9 cellular contexts compared by ENCODE assay signal in the genomic region with DNA sequence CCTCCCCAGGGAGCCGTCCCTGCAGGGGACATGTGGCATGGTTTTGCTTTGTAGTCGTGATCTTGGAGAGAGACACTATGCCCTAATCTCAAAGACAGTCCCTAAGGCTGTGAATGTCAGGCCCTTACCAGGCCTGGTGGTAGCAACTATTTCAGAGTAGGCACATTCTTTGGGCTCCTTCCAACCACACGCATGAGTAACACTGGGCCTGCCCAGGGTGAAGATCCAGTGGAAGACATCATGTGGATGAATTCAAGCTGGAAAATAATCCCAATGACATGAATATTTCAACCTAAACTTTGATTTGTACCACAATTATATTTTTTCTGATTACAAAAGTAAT. TPM values are rescaled to one million over a fixed set of nuclear protein-coding genes. Genes with fewer than 3 reads are reported as not detected.
DNase-seq lines count a peak whose midpoint lies in the region; ATAC-seq lines count a peak whose summit lies in the region.
"Had no signal": no experiment of that assay in that cellular context is flagged by ENCODE, and none has a peak within 500 bp of the region (broad histone marks: within the 10 kb centered on the region; RNA-seq: fewer than 3 reads in every experiment).

No MANE protein-coding gene starts in this region.

- DNase-seq in H4 (ENCODE audit: low spot score) (peak; percentile 97), foreskin melanocyte (peak; percentile 71), NCI-H2196 (lab: John Stamatoyannopoulos, UW; ENCODE audit: unreplicated experiment) (no peak), DMS53 (lab: John Stamatoyannopoulos, UW) (no peak)
- DNase-seq: NCI-H146 had no signal

- peaks cover 0 to 3% (median under 1%) of the 10 kb centered on the region in 3 donors for H3K27me3 ChIP-seq in skeletal muscle tissue (ENCODE audit: control insufficient read depth in 3 of 3, insufficient read depth in 3 of 3, low read length in 3 of 3)

- no peaks in the 10 kb centered on the region for H3K36me3 ChIP-seq in skeletal muscle tissue (ENCODE audit: control insufficient read depth in 3 of 3, insufficient read depth in 3 of 3, low read length in 3 of 3)

- H3K9ac ChIP-seq in skeletal muscle tissue (ENCODE audit: low read depth in 1 of 3, low read length in 3 of 3), result peak overlapping the region; percentile 59 to 82 (median 80)

- peak overlapping the region in 2 of 3 donors; percentile 64 to 67 for H3K4me3 ChIP-seq in skeletal muscle tissue (ENCODE audit: low read length in 3 of 3)

- ATAC-seq in GM19455 (IDR thresholded peaks at IDR 0.05; ENCODE audit: unreplicated experiment), result no peak
- ATAC-seq in activated CD4-positive, CD25-positive, alpha-beta regulatory T cell treated with anti-CD3 and anti-CD28 coated beads, Interleukin-2, amount 50 U/mL, for 24 hours, result no peak

- H3K27ac ChIP-seq in adipose tissue (ENCODE audit: low read depth, low read length) (peak overlapping the region; percentile 28), skeletal muscle tissue (ENCODE audit: low read depth, low read length) (peak overlapping the region; percentile 83)

- H3K9me3 ChIP-seq in skeletal muscle tissue (ENCODE audit: control insufficient read depth in 3 of 3, low read length in 3 of 3), result no peaks in the 10 kb centered on the region

- 26 to 42% (median 29%) methylated on average over 3 of the region's 3 CpGs for whole genome bisulfite sequencing in adipose tissue, 3 donors

- H3K4me1 ChIP-seq in skeletal muscle tissue (ENCODE audit: control insufficient read depth in 3 of 3, insufficient read depth in 3 of 3, low read length in 3 of 3), result peaks cover 19 to 36% (median 29%) of the 10 kb centered on the region in 3 donors

RNA-seq across cellular contexts. Expression of gene INSIG1, which starts 39.5 kb away (rescaled TPM):
- 183 and 213 TPM in 2 replicates for total RNA-seq in H4 (2014; rRNA removed; shearing (Covaris generic))
- polyA plus RNA-seq in adipose tissue, result 100 to 1,000 TPM in 1 of 3 donors, 10 to 100 TPM in 2; 50.2 to 185 (median 61.0) TPM
- 25.1 TPM for total RNA-seq in skeletal muscle tissue

Comparison
In these comparisons a context has a peak if more than half of its experiments do, and no peak if none do; other contexts are left out.
1. DNase-seq: peak in H4 (single experiment) and foreskin melanocyte (single experiment); none in NCI-H2196 (single experiment) and DMS53 (single experiment).